17 cellular contexts compared by ENCODE assay signal in genomic region chr14:74245292-74245691, GRCh38.
A peak's percentile ranks its signal among the peaks of the same experiment; 100 is the strongest.
DNase-seq lines count a peak whose midpoint lies in the region; FAIRE-seq lines count a peak whose summit lies in the region.
"Had no signal": no experiment of that assay in that cellular context is flagged by ENCODE, and none has a peak within 500 bp of the region (broad histone marks: within the 10 kb centered on the region; RNA-seq: fewer than 3 reads in every experiment).

No MANE protein-coding gene starts in this region.

- intact Hi-C loops in head of caudate nucleus (cut with DNase I): loop anchor here (5.0 kb wide), 1 partner anchor 133 kb away; no protein-coding TSS in a partner anchor

- peak; percentile 76 for FAIRE-seq in HTR-8/SVneo (lab: Jason Lieb, UNC)
- FAIRE-seq: A204.1, GM12892 had no signal

- DNase-seq in NCI-H2171 treated with DMSO at 0.1 percent for 48 hours (lab: John Stamatoyannopoulos, UW) (peak; percentile 36), NCI-H2171 (lab: John Stamatoyannopoulos, UW) (no peak), HTR-8/SVneo (ENCODE audit: insufficient read length, low spot score) (no peak), NCI-H2107 (lab: John Stamatoyannopoulos, UW) (peak; percentile 24), left kidney (ENCODE audit: low read depth, low spot score) (peak; percentile 24), T-helper 9 cell (no peak), head of caudate nucleus (no peak)
- DNase-seq: ACHN; CD4-positive, alpha-beta memory T cell; DMS153; DMS79; GDM1; H7; HFFc6; IMR-90 had no signal

Comparison
In these comparisons a context has a peak if more than half of its experiments do, and no peak if none do; other contexts are left out.
1. DNase-seq: peak in NCI-H2171 treated with DMSO at 0.1 percent for 48 hours (single experiment), NCI-H2107 (single experiment) and left kidney (single experiment); none in NCI-H2171 (single experiment), HTR-8/SVneo (single experiment), T-helper 9 cell (single experiment) and head of caudate nucleus (0 of 42).